Comparison of ENCODE assay signal across 8 cellular contexts in the genomic region with DNA sequence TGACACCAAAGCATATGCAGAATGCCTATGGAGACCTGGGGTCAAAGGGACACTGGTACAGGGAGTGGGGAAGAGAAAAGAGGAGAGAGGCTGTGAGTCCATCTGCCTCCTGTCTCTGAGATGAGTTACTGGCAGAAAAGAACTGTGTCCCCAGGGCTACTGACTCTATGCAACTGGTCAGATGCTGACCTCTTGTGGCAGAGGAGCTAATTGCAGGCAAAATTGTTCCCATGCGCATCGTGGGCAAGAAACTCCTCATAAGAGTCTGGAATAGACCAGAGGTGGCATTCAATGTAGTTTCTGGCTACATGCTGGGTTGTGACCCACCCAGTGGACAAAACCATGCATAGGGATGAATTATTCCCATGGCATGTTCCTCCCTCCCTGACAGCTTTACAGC. TPM values are rescaled to one million over a fixed set of nuclear protein-coding genes. Genes with fewer than 3 reads are reported as not detected.
DNase-seq lines count a peak whose midpoint lies in the region; ATAC-seq and TF ChIP-seq lines count a peak whose summit lies in the region.

No MANE protein-coding gene starts in this region.

- no TSS peak for BruUV-seq in Calu3 (replicated peaks; lab: Mats Ljungman, UMichigan)

- CTCF ChIA-PET in Calu3 (lab: Charles Lee) = interaction anchor here (0.6 to 1.3 kb wide), 4 partner anchors 15 to 201 kb away, joined by 3 to 6 read pairs (median 4); no protein-coding TSS in a partner anchor

- peaks cover 6% of the 10 kb centered on the region for H3K9me3 ChIP-seq in mucosa of descending colon

- peaks cover 18% of the 10 kb centered on the region for H3K4me1 ChIP-seq in mucosa of descending colon (ENCODE audit: low read depth)

- H3K4me3 Mint-ChIP-seq in Calu3 (ENCODE audit: low read depth, unreplicated experiment) = no peak overlapping the region
- H3K4me3 Mint-ChIP-seq in natural killer cell = no peak overlapping the region

- H3K36me3 ChIP-seq in mucosa of descending colon (ENCODE audit: low read depth) = no peaks in the 10 kb centered on the region

- peak; percentile 68 for TF ChIP-seq CTCF in Calu3 (IDR thresholded peaks at IDR 0.05; ENCODE audit: unreplicated experiment)
- peak; percentile 33 for TF ChIP-seq CTCF in mucosa of descending colon (IDR thresholded peaks at IDR 0.05)
- no peak for TF ChIP-seq CTCF in natural killer cell (IDR thresholded peaks at IDR 0.05)

- H3K27me3 Mint-ChIP-seq in Calu3 (ENCODE audit: unreplicated experiment) (no peaks in the 10 kb centered on the region), natural killer cell (ENCODE audit: low read depth in 2 of 2) (peaks cover 7 to 8% of the 10 kb centered on the region in 2 donors)

- ATAC-seq in mucosa of descending colon = peak; percentile 17
- no peak for ATAC-seq in HG03460 (IDR thresholded peaks at IDR 0.05; ENCODE audit: unreplicated experiment)
- ATAC-seq in natural killer cell = no peak

- H3K4me1 Mint-ChIP-seq in Calu3 (ENCODE audit: low read depth, unreplicated experiment) = peaks cover 24% of the 10 kb centered on the region
- H3K4me1 Mint-ChIP-seq in natural killer cell = peaks cover 6 to 18% of the 10 kb centered on the region in 2 donors

- no peak for DNase-seq in Calu3
- DNase-seq in KG1 (lab: John Stamatoyannopoulos, UW) = peak; percentile 19
- DNase-seq in activated T-cell treated with anti-CD3 and anti-CD28 coated beads, Interleukin-2, amount 50 U/mL, for 48 hours = peak; percentile 72
- DNase-seq in mucosa of descending colon = peak in 1 of 3 donors; percentile 61
- DNase-seq in natural killer cell = no peak
- no peak for DNase-seq in AG20443 (ENCODE audit: low spot score)
- DNase-seq in NCI-H69 (lab: John Stamatoyannopoulos, UW) = no peak

- intact Hi-C loops in Calu3 (cut with micrococcal nuclease; ENCODE audit: unreplicated experiment) = no loop called here
- intact Hi-C loops in mucosa of descending colon (cut with DNase I, micrococcal nuclease) = no loop called here
- intact Hi-C loops in natural killer cell (cut with micrococcal nuclease) = no loop called here

- H3K4me3 ChIP-seq in mucosa of descending colon = no peak overlapping the region

- no peaks in the 10 kb centered on the region for H3K9me3 Mint-ChIP-seq in Calu3 (ENCODE audit: low read depth, unreplicated experiment)
- H3K9me3 Mint-ChIP-seq in natural killer cell = peaks cover 2% of the 10 kb centered on the region in 2 donors

- no peak overlapping the region for H3K27ac Mint-ChIP-seq in Calu3 (ENCODE audit: unreplicated experiment)
- H3K27ac Mint-ChIP-seq in natural killer cell = no peak overlapping the region

- peaks cover 57% of the 10 kb centered on the region for H3K36me3 Mint-ChIP-seq in Calu3 (ENCODE audit: insufficient read depth, unreplicated experiment)
- H3K36me3 Mint-ChIP-seq in natural killer cell = no peaks in the 10 kb centered on the region

RNA-seq across cellular contexts. Expression of gene MLKL, which starts 26.1 kb away (rescaled TPM):
- total RNA-seq in Calu3 (2022) = 38.8 and 46.1 TPM in 2 replicates
- total RNA-seq in mucosa of descending colon = 10 to 100 TPM; 10.5 to 23.4 (median 18.0) TPM
- total RNA-seq in natural killer cell = 10 to 100 TPM; 39.8 to 57.5 (median 52.1) TPM

RNA-seq across cellular contexts. Expression of gene FA2H, which starts 47.9 kb away (rescaled TPM):
- 74.2 and 122 TPM in 2 replicates for total RNA-seq in Calu3 (2022)
- total RNA-seq in mucosa of descending colon = 10 to 100 TPM; 17.3 to 60.0 (median 44.0) TPM
- under 1 TPM in 2 of 3 donors, not detected in 1; 0.14 to 0.93 TPM for total RNA-seq in natural killer cell

Comparison
In these comparisons a context has a peak if more than half of its experiments do, and no peak if none do; other contexts are left out.
1. DNase-seq: peak in KG1 (single experiment) and activated T-cell treated with anti-CD3 and anti-CD28 coated beads, Interleukin-2, amount 50 U/mL, for 48 hours (2 of 2); none in Calu3 (single experiment), natural killer cell (single experiment), AG20443 (single experiment) and NCI-H69 (single experiment).
2. RNA of gene FA2H, which starts 47.9 kb away (total RNA-seq): 74.2 to 122 TPM in Calu3 and 17.3 to 60.0 TPM in mucosa of descending colon; 0.14 to 0.93 TPM in natural killer cell; every median in the first group is over 4 times any median in the second.